In genomic region chr12:64181504-64182291, GRCh38 we compare ENCODE assay signal across 1 cellular context.
TF ChIP-seq lines count a peak whose summit lies in the region.

No MANE protein-coding gene starts in this region.

TF ChIP-seq in A549, 52 proteins besides CTCF, POLR2A, EP300 and RAD21 (continued from another document):
- TF ChIP-seq ELK1 (IDR thresholded peaks at IDR 0.05; ENCODE audit: low read depth, low read length) (no peak), CHD4 (IDR thresholded peaks at IDR 0.05; ENCODE audit: borderline replicate concordance) (no peak), CBX2 (IDR thresholded peaks at IDR 0.05; ENCODE audit: borderline replicate concordance, low read depth) (no peak), SREBF2 (IDR thresholded peaks at IDR 0.05) (no peak), HOXB5 (CRISPR knock-in tag; IDR thresholded peaks at IDR 0.05) (no peak), GATA3 (IDR thresholded peaks at IDR 0.05; ENCODE audit: borderline replicate concordance) (peak; percentile 83; the same call in 1 of the 2 replicates), NFE2L2 (conservative IDR thresholded peaks at IDR 0.05; ENCODE audit: low read length) (no peak), REST (IDR thresholded peaks at IDR 0.05) (no peak), RCOR1 (IDR thresholded peaks at IDR 0.05; ENCODE audit: low read depth, low read length) (no peak), HOXA7 (CRISPR knock-in tag; IDR thresholded peaks at IDR 0.05) (no peak), EHF (CRISPR knock-in tag; IDR thresholded peaks at IDR 0.05) (no peak), ZSCAN20 (CRISPR knock-in tag; IDR thresholded peaks at IDR 0.05) (no peak), ZFP36 (IDR thresholded peaks at IDR 0.05; ENCODE audit: borderline replicate concordance, partially characterized antibody) (no peak), PHF8 (IDR thresholded peaks at IDR 0.05; ENCODE audit: borderline replicate concordance, low read depth) (no peak), JUNB (IDR thresholded peaks at IDR 0.05) (peak; percentile 93), HES2 (IDR thresholded peaks at IDR 0.05) (no peak), MAFK (IDR thresholded peaks at IDR 0.05; ENCODE audit: partially characterized antibody) (peak; percentile 11), ZC3H11A (IDR thresholded peaks at IDR 0.05) (no peak), SMC3 (IDR thresholded peaks at IDR 0.05) (peak; percentile 80), ATOH8 (CRISPR knock-in tag; IDR thresholded peaks at IDR 0.05; ENCODE audit: low read depth) (no peak), KDM1A (IDR thresholded peaks at IDR 0.05; ENCODE audit: low read depth) (no peak), JUN (IDR thresholded peaks at IDR 0.05) (peak; percentile 72; a peak in 2 of 5 replicates), BCL3 (IDR thresholded peaks at IDR 0.05) (no peak), USF2 (IDR thresholded peaks at IDR 0.05) (no peak), KDM5A (IDR thresholded peaks at IDR 0.05) (no peak), NR3C1 (IDR thresholded peaks at IDR 0.05) (no peak), MYC (IDR thresholded peaks at IDR 0.05; ENCODE audit: borderline replicate concordance, low read length) (no peak), FOXS1 (CRISPR knock-in tag; IDR thresholded peaks at IDR 0.05) (no peak), RFX5 (IDR thresholded peaks at IDR 0.05) (no peak), FOSB (CRISPR knock-in tag; IDR thresholded peaks at IDR 0.05) (peak; percentile 24; the same call in 1 of the 2 replicates), TFCP2L1 (CRISPR knock-in tag; IDR thresholded peaks at IDR 0.05) (no peak), HOXB13 (CRISPR knock-in tag; IDR thresholded peaks at IDR 0.05; ENCODE audit: low read depth) (no peak), RNF2 (IDR thresholded peaks at IDR 0.05; ENCODE audit: borderline replicate concordance, low read depth) (no peak), PBX3 (IDR thresholded peaks at IDR 0.05) (no peak), E2F6 (IDR thresholded peaks at IDR 0.05; ENCODE audit: borderline replicate concordance, low read depth) (no peak), CEBPB (IDR thresholded peaks at IDR 0.05) (peak; percentile 57 to 84), MAX (IDR thresholded peaks at IDR 0.05) (peak; percentile 66; the same call in 1 of the 2 replicates), EHMT2 (IDR thresholded peaks at IDR 0.05; ENCODE audit: low read depth) (no peak)
